ENCODE assay signal across 1 cellular context in the genomic region with DNA sequence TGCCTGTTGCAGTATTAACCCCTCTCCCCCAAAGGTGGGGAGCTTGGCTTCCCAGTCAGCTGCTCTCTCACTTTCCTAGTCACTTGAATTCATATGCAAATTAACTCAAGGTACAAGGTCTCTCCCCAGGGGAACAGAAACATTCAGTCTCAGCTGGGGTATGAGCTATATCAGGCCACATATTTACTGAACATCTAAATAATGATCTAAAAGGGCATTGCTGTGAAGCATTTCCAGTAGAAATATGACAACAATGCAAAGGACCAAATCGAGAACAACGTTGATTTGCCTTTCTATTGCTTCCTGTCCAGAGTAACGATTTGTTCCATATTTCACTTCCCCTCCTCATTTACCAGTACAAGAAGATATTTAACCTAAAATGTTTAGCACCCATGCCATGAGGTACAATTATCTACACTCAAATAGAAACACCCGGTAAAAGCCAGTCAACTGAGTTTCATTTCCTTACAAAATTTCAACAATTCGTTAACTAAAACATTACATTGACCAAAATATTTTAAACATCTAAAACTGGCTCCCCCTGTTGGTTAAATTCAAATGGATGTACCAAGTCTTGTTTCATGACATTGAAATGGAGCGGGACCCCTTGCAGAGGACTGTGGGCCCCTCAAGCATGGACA.
TF ChIP-seq lines count a peak whose summit lies in the region.

No MANE protein-coding gene starts in this region.

TF ChIP-seq in GM12878, 131 proteins besides CTCF, POLR2A, EP300 and RAD21 (continued from another document and continues in another):
- TF ChIP-seq, protein P1, sequence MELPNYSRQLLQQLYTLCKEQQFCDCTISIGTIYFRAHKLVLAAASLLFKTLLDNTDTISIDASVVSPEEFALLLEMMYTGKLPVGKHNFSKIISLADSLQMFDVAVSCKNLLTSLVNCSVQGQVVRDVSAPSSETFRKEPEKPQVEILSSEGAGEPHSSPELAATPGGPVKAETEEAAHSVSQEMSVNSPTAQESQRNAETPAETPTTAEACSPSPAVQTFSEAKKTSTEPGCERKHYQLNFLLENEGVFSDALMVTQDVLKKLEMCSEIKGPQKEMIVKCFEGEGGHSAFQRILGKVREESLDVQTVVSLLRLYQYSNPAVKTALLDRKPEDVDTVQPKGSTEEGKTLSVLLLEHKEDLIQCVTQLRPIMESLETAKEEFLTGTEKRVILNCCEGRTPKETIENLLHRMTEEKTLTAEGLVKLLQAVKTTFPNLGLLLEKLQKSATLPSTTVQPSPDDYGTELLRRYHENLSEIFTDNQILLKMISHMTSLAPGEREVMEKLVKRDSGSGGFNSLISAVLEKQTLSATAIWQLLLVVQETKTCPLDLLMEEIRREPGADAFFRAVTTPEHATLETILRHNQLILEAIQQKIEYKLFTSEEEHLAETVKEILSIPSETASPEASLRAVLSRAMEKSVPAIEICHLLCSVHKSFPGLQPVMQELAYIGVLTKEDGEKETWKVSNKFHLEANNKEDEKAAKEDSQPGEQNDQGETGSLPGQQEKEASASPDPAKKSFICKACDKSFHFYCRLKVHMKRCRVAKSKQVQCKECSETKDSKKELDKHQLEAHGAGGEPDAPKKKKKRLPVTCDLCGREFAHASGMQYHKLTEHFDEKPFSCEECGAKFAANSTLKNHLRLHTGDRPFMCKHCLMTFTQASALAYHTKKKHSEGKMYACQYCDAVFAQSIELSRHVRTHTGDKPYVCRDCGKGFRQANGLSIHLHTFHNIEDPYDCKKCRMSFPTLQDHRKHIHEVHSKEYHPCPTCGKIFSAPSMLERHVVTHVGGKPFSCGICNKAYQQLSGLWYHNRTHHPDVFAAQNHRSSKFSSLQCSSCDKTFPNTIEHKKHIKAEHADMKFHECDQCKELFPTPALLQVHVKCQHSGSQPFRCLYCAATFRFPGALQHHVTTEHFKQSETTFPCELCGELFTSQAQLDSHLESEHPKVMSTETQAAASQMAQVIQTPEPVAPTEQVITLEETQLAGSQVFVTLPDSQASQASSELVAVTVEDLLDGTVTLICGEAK (IDR thresholded peaks at IDR 0.05; ENCODE audit: borderline replicate concordance): no peak; the same call in 1 of the 2 replicates
- TF ChIP-seq NR2C2 (IDR thresholded peaks at IDR 0.05; ENCODE audit: borderline replicate concordance, control insufficient read depth, insufficient read length, low read depth): no peak
- 0 out of 4 replicates have a peak, but pooled peaks of 1 of the 2 experiments have one; percentile 45 for TF ChIP-seq CEBPB (IDR thresholded peaks at IDR 0.05; ENCODE audit: borderline replicate concordance in 1 of 2, low read depth in 2 of 2, low read length in 2 of 2)
- no peak for TF ChIP-seq FOXK2 (IDR thresholded peaks at IDR 0.05)
- TF ChIP-seq SRF (IDR thresholded peaks at IDR 0.05; ENCODE audit: low read depth in 2 of 2, low read length in 2 of 2): no peak
- TF ChIP-seq BRCA1 (IDR thresholded peaks at IDR 0.05; ENCODE audit: low read depth, low read length): no peak
- TF ChIP-seq, protein P2, sequence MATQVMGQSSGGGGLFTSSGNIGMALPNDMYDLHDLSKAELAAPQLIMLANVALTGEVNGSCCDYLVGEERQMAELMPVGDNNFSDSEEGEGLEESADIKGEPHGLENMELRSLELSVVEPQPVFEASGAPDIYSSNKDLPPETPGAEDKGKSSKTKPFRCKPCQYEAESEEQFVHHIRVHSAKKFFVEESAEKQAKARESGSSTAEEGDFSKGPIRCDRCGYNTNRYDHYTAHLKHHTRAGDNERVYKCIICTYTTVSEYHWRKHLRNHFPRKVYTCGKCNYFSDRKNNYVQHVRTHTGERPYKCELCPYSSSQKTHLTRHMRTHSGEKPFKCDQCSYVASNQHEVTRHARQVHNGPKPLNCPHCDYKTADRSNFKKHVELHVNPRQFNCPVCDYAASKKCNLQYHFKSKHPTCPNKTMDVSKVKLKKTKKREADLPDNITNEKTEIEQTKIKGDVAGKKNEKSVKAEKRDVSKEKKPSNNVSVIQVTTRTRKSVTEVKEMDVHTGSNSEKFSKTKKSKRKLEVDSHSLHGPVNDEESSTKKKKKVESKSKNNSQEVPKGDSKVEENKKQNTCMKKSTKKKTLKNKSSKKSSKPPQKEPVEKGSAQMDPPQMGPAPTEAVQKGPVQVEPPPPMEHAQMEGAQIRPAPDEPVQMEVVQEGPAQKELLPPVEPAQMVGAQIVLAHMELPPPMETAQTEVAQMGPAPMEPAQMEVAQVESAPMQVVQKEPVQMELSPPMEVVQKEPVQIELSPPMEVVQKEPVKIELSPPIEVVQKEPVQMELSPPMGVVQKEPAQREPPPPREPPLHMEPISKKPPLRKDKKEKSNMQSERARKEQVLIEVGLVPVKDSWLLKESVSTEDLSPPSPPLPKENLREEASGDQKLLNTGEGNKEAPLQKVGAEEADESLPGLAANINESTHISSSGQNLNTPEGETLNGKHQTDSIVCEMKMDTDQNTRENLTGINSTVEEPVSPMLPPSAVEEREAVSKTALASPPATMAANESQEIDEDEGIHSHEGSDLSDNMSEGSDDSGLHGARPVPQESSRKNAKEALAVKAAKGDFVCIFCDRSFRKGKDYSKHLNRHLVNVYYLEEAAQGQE (IDR thresholded peaks at IDR 0.05; ENCODE audit: low read depth, low read length): no peak
- peak; percentile 66; the same call in 1 of the 2 replicates for TF ChIP-seq MTA3 (IDR thresholded peaks at IDR 0.05; ENCODE audit: borderline replicate concordance, low read length)
- TF ChIP-seq, protein P3, sequence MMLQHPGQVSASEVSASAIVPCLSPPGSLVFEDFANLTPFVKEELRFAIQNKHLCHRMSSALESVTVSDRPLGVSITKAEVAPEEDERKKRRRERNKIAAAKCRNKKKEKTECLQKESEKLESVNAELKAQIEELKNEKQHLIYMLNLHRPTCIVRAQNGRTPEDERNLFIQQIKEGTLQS (IDR thresholded peaks at IDR 0.05; ENCODE audit: borderline replicate concordance, extremely low read depth, low read depth, low read length): no peak
- no peak for TF ChIP-seq ZNF24 (IDR thresholded peaks at IDR 0.05)
- peak; percentile 50; the same call in 1 of the 2 replicates for TF ChIP-seq TCF7 (IDR thresholded peaks at IDR 0.05; ENCODE audit: borderline replicate concordance)
- no peak for TF ChIP-seq RELA (IDR thresholded peaks at IDR 0.05; ENCODE audit: borderline replicate concordance, partially characterized antibody)
- TF ChIP-seq SREBF1 (IDR thresholded peaks at IDR 0.05; ENCODE audit: low read length): no peak
- peak; percentile 89; the same call in 1 of the 2 replicates for TF ChIP-seq TBL1XR1 (IDR thresholded peaks at IDR 0.05; ENCODE audit: low read depth, low read length)
- no peak for TF ChIP-seq JUND (IDR thresholded peaks at IDR 0.05; ENCODE audit: low read depth, low read length)
- peak; percentile 75 for TF ChIP-seq JUNB (IDR thresholded peaks at IDR 0.05)
- peak; percentile 95 for TF ChIP-seq POU2F2 (IDR thresholded peaks at IDR 0.05; ENCODE audit: borderline replicate concordance, low read depth, low read length)
- TF ChIP-seq, protein P4, sequence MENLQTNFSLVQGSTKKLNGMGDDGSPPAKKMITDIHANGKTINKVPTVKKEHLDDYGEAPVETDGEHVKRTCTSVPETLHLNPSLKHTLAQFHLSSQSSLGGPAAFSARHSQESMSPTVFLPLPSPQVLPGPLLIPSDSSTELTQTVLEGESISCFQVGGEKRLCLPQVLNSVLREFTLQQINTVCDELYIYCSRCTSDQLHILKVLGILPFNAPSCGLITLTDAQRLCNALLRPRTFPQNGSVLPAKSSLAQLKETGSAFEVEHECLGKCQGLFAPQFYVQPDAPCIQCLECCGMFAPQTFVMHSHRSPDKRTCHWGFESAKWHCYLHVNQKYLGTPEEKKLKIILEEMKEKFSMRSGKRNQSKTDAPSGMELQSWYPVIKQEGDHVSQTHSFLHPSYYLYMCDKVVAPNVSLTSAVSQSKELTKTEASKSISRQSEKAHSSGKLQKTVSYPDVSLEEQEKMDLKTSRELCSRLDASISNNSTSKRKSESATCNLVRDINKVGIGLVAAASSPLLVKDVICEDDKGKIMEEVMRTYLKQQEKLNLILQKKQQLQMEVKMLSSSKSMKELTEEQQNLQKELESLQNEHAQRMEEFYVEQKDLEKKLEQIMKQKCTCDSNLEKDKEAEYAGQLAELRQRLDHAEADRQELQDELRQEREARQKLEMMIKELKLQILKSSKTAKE (IDR thresholded peaks at IDR 0.05; ENCODE audit: low read depth, poor library complexity, severe bottlenecking): peak; percentile 91
- TF ChIP-seq, protein P5, sequence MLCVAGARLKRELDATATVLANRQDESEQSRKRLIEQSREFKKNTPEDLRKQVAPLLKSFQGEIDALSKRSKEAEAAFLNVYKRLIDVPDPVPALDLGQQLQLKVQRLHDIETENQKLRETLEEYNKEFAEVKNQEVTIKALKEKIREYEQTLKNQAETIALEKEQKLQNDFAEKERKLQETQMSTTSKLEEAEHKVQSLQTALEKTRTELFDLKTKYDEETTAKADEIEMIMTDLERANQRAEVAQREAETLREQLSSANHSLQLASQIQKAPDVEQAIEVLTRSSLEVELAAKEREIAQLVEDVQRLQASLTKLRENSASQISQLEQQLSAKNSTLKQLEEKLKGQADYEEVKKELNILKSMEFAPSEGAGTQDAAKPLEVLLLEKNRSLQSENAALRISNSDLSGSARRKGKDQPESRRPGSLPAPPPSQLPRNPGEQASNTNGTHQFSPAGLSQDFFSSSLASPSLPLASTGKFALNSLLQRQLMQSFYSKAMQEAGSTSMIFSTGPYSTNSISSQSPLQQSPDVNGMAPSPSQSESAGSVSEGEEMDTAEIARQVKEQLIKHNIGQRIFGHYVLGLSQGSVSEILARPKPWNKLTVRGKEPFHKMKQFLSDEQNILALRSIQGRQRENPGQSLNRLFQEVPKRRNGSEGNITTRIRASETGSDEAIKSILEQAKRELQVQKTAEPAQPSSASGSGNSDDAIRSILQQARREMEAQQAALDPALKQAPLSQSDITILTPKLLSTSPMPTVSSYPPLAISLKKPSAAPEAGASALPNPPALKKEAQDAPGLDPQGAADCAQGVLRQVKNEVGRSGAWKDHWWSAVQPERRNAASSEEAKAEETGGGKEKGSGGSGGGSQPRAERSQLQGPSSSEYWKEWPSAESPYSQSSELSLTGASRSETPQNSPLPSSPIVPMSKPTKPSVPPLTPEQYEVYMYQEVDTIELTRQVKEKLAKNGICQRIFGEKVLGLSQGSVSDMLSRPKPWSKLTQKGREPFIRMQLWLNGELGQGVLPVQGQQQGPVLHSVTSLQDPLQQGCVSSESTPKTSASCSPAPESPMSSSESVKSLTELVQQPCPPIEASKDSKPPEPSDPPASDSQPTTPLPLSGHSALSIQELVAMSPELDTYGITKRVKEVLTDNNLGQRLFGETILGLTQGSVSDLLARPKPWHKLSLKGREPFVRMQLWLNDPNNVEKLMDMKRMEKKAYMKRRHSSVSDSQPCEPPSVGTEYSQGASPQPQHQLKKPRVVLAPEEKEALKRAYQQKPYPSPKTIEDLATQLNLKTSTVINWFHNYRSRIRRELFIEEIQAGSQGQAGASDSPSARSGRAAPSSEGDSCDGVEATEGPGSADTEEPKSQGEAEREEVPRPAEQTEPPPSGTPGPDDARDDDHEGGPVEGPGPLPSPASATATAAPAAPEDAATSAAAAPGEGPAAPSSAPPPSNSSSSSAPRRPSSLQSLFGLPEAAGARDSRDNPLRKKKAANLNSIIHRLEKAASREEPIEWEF (IDR thresholded peaks at IDR 0.05; ENCODE audit: insufficient replicate concordance, low read depth, low read length): peak; percentile 75
- TF ChIP-seq ZNF274 (IDR thresholded peaks at IDR 0.05; ENCODE audit: insufficient read depth, insufficient read length): no peak
- TF ChIP-seq CREM (IDR thresholded peaks at IDR 0.05; ENCODE audit: low read depth): no peak
- TF ChIP-seq RFX5 (IDR thresholded peaks at IDR 0.05; ENCODE audit: low read depth, low read length): no peak
- no peak for TF ChIP-seq SUZ12 (IDR thresholded peaks at IDR 0.05; ENCODE audit: unreplicated experiment)
- TF ChIP-seq HDAC6 (IDR thresholded peaks at IDR 0.05; ENCODE audit: unreplicated experiment): no peak
- peak; percentile 63; the same call in 1 of the 2 replicates for TF ChIP-seq FOXM1 (IDR thresholded peaks at IDR 0.05; ENCODE audit: low read depth, low read length)
- no peak for TF ChIP-seq YY1 (IDR thresholded peaks at IDR 0.05; ENCODE audit: low read depth, low read length)
- TF ChIP-seq, protein P6, sequence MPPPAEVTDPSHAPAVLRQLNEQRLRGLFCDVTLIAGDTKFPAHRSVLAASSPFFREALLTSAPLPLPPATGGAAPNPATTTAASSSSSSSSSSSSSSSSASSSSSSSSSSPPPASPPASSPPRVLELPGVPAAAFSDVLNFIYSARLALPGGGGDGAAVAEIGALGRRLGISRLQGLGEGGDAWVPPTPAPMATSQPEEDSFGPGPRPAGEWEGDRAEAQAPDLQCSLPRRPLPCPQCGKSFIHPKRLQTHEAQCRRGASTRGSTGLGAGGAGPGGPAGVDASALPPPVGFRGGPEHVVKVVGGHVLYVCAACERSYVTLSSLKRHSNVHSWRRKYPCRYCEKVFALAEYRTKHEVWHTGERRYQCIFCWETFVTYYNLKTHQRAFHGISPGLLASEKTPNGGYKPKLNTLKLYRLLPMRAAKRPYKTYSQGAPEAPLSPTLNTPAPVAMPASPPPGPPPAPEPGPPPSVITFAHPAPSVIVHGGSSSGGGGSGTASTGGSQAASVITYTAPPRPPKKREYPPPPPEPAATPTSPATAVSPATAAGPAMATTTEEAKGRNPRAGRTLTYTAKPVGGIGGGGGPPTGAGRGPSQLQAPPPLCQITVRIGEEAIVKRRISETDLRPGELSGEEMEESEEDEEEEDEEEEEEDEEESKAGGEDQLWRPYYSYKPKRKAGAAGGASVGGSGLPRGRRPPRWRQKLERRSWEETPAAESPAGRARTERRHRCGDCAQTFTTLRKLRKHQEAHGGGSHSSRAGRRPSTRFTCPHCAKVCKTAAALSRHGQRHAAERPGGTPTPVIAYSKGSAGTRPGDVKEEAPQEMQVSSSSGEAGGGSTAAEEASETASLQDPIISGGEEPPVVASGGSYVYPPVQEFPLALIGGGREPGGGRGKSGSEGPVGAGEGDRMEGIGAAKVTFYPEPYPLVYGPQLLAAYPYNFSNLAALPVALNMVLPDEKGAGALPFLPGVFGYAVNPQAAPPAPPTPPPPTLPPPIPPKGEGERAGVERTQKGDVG (CRISPR knock-in tag; IDR thresholded peaks at IDR 0.05): no peak
